Comparison of ENCODE assay signal across 1 cellular context in the genomic region with DNA sequence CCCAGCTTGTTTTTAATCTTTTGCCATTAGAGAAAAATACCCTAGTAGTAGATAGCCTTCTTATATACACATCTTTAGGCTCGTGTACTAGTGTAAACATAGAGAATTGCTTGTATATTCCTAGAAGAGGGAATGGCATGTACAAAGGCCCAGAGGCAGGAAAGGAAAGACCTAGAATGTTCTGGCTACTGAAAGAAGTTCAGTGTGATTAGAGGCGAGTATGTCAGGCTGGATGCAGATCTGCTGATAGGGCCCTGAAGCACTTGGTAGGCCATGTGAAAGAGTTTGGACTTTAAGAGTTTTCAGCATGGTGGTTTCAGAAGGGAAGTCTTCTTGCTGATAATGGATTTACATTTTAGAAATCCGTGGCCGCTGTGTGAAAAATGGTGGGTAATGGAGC.
TF ChIP-seq lines count a peak whose summit lies in the region.

No MANE protein-coding gene starts in this region.

TF ChIP-seq in HepG2, 621 proteins besides CTCF, POLR2A, EP300 and RAD21:
- TF ChIP-seq ZNF557 (CRISPR knock-in tag; IDR thresholded peaks at IDR 0.05) (no peak), ATF1 (CRISPR knock-in tag; IDR thresholded peaks at IDR 0.05) (no peak), ZNF766 (CRISPR knock-in tag; IDR thresholded peaks at IDR 0.05; ENCODE audit: borderline replicate concordance) (no peak), ZNF552 (CRISPR knock-in tag; IDR thresholded peaks at IDR 0.05; ENCODE audit: borderline replicate concordance) (no peak), ZNF720 (CRISPR knock-in tag; IDR thresholded peaks at IDR 0.05) (no peak), ARNT (IDR thresholded peaks at IDR 0.05) (no peak), ZNF564 (CRISPR knock-in tag; IDR thresholded peaks at IDR 0.05) (no peak)
- TF ChIP-seq, protein P1, sequence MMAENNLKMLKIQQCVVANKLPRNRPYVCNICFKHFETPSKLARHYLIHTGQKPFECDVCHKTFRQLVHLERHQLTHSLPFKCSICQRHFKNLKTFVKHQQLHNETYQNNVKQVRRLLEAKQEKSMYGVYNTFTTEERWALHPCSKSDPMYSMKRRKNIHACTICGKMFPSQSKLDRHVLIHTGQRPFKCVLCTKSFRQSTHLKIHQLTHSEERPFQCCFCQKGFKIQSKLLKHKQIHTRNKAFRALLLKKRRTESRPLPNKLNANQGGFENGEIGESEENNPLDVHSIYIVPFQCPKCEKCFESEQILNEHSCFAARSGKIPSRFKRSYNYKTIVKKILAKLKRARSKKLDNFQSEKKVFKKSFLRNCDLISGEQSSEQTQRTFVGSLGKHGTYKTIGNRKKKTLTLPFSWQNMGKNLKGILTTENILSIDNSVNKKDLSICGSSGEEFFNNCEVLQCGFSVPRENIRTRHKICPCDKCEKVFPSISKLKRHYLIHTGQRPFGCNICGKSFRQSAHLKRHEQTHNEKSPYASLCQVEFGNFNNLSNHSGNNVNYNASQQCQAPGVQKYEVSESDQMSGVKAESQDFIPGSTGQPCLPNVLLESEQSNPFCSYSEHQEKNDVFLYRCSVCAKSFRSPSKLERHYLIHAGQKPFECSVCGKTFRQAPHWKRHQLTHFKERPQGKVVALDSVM (CRISPR knock-in tag; IDR thresholded peaks at IDR 0.05): no peak
TF ChIP-seq in HepG2: peak in this region for 0.
